In genomic region chr12:100266163-100266801, GRCh38 we compare ENCODE assay signal across 8 cellular contexts. TPM values are rescaled to one million over a fixed set of nuclear protein-coding genes. Genes with fewer than 3 reads are reported as not detected.
DNase-seq lines count a peak whose midpoint lies in the region; ATAC-seq and TF ChIP-seq lines count a peak whose summit lies in the region.

No MANE protein-coding gene starts in this region.

- no peaks in the 10 kb centered on the region; the same call in 1 of the 2 replicates for H3K36me3 ChIP-seq in DND-41 (ENCODE audit: insufficient read depth, low read length)
- H3K36me3 ChIP-seq in HUES6 (ENCODE audit: control insufficient read depth, insufficient read depth, low read length) = peaks cover 3% of the 10 kb centered on the region; the same call in 1 of the 2 replicates

- peak overlapping the region; percentile 86 for H3K9ac ChIP-seq in DND-41 (ENCODE audit: low read depth, low read length)
- H3K9ac ChIP-seq in HUES6 (ENCODE audit: low read length) = peak overlapping the region; percentile 61

- peaks cover 5% of the 10 kb centered on the region; the same call in 1 of the 2 replicates for H4K20me1 ChIP-seq in DND-41 (ENCODE audit: insufficient read depth, low read length)

- H3K9me3 ChIP-seq in DND-41 (ENCODE audit: insufficient read depth, low read length, severe bottlenecking) (no peaks in the 10 kb centered on the region), HUES6 (ENCODE audit: control insufficient read depth, insufficient read depth, low read depth, low read length) (no peaks in the 10 kb centered on the region)

- peaks cover 39% of the 10 kb centered on the region for H3K79me2 ChIP-seq in DND-41 (ENCODE audit: insufficient read depth, low read length)

- peaks cover 7% of the 10 kb centered on the region for H3K36me3 Mint-ChIP-seq in central memory CD8-positive, alpha-beta T cell (ENCODE audit: insufficient read depth)
- H3K36me3 Mint-ChIP-seq in natural killer cell treated with Interleukin-12 subunit alpha and Interleukin-12 subunit beta and Interleukin-15 and Interleukin-18, amount 100 ng/mL, for 72 hours = no peaks in the 10 kb centered on the region

- H3K9me3 Mint-ChIP-seq in central memory CD8-positive, alpha-beta T cell = no peaks in the 10 kb centered on the region
- no peaks in the 10 kb centered on the region for H3K9me3 Mint-ChIP-seq in natural killer cell treated with Interleukin-12 subunit alpha and Interleukin-12 subunit beta and Interleukin-15 and Interleukin-18, amount 100 ng/mL, for 72 hours

- no peak; the same call in 2 of the 3 replicates for ATAC-seq in DND-41 (ENCODE audit: insufficient read depth, low read depth)
- peak; percentile 20 for ATAC-seq in GM21526 (IDR thresholded peaks at IDR 0.05; ENCODE audit: low FRiP score, unreplicated experiment)
- no peak for ATAC-seq in central memory CD8-positive, alpha-beta T cell (replicated peaks; ENCODE audit: extremely low read depth, poor library complexity, severe bottlenecking)
- no peak for ATAC-seq in natural killer cell treated with Interleukin-12 subunit alpha and Interleukin-12 subunit beta and Interleukin-15 and Interleukin-18, amount 100 ng/mL, for 72 hours

- H3K27me3 ChIP-seq in DND-41 (ENCODE audit: insufficient read depth, low read length, poor library complexity) = no peaks in the 10 kb centered on the region
- H3K27me3 ChIP-seq in HUES6 (ENCODE audit: control insufficient read depth, insufficient read depth, low read length) = no peaks in the 10 kb centered on the region

- H3K4me1 ChIP-seq in DND-41 (ENCODE audit: insufficient read depth, low read length) (peaks cover 32% of the 10 kb centered on the region), HUES6 (ENCODE audit: control insufficient read depth, insufficient read depth, low read length) (peaks cover 13% of the 10 kb centered on the region)

- H3K27me3 Mint-ChIP-seq in central memory CD8-positive, alpha-beta T cell = no peaks in the 10 kb centered on the region
- peaks cover 0 to under 1% of the 10 kb centered on the region in 2 donors for H3K27me3 Mint-ChIP-seq in natural killer cell treated with Interleukin-12 subunit alpha and Interleukin-12 subunit beta and Interleukin-15 and Interleukin-18, amount 100 ng/mL, for 72 hours

- peak overlapping the region; percentile 79 to 90 for H3K4me3 ChIP-seq in DND-41 (ENCODE audit: low read depth in 1 of 2, low read length in 2 of 2)
- H3K4me3 ChIP-seq in HUES6 (ENCODE audit: low read depth, low read length) = peak overlapping the region; percentile 91

- H2AFZ ChIP-seq in DND-41 (ENCODE audit: low read depth, low read length) = peak overlapping the region; percentile 93

- H3K27ac ChIP-seq in DND-41 (ENCODE audit: low read length) (peak overlapping the region; percentile 94), HUES6 (ENCODE audit: low read depth, low read length) (0 out of 2 replicates have a peak overlapping the region, but pooled peaks have one; percentile 15)

- DNase-seq in DND-41 = no peak
- no peak for DNase-seq in central memory CD8-positive, alpha-beta T cell (ENCODE audit: low spot score in 2 of 2)
- DNase-seq in natural killer cell treated with Interleukin-12 subunit alpha and Interleukin-12 subunit beta and Interleukin-15 and Interleukin-18, amount 100 ng/mL, for 72 hours (ENCODE audit: low spot score) = no peak
- DNase-seq in NK-92 treated with Interleukin-12 subunit alpha and Interleukin-12 subunit beta, amount 100 ng/mL, for 24 hours (lab: John Stamatoyannopoulos, UW) = no peak
- no peak for DNase-seq in T1000 (lab: John Stamatoyannopoulos, UW)
- DNase-seq in NCI-H2196 treated with DMSO at 0.1 percent for 48 hours (lab: John Stamatoyannopoulos, UW; ENCODE audit: unreplicated experiment) = no peak

- peak overlapping the region; percentile 97 for H3K4me3 Mint-ChIP-seq in central memory CD8-positive, alpha-beta T cell
- H3K4me3 Mint-ChIP-seq in natural killer cell treated with Interleukin-12 subunit alpha and Interleukin-12 subunit beta and Interleukin-15 and Interleukin-18, amount 100 ng/mL, for 72 hours = peak overlapping the region; percentile 98

- H3K4me2 ChIP-seq in DND-41 (ENCODE audit: insufficient read depth, low read length) = peak overlapping the region; percentile 74

- TF ChIP-seq CTCF in DND-41 (IDR thresholded peaks at IDR 0.05; ENCODE audit: borderline replicate concordance, extremely low read depth, low read length, poor library complexity, severe bottlenecking) = no peak

- H3K4me1 Mint-ChIP-seq in central memory CD8-positive, alpha-beta T cell = peaks cover 29% of the 10 kb centered on the region
- H3K4me1 Mint-ChIP-seq in natural killer cell treated with Interleukin-12 subunit alpha and Interleukin-12 subunit beta and Interleukin-15 and Interleukin-18, amount 100 ng/mL, for 72 hours (ENCODE audit: low read depth in 2 of 2) = peaks cover 20 to 21% of the 10 kb centered on the region in 2 donors

- H3K27ac Mint-ChIP-seq in central memory CD8-positive, alpha-beta T cell (ENCODE audit: low read depth) = peak overlapping the region; percentile 98
- peak overlapping the region; percentile 94 to 95 for H3K27ac Mint-ChIP-seq in natural killer cell treated with Interleukin-12 subunit alpha and Interleukin-12 subunit beta and Interleukin-15 and Interleukin-18, amount 100 ng/mL, for 72 hours

RNA-seq across cellular contexts. Expression of gene DEPDC4, which starts 0.6 kb away (rescaled TPM):
- total RNA-seq in natural killer cell treated with Interleukin-12 subunit alpha and Interleukin-12 subunit beta and Interleukin-15 and Interleukin-18, amount 100 ng/mL, for 72 hours = 1 to 10 TPM in 1 of 2 donors, under 1 TPM in 1; 0.88 to 1.2 TPM

RNA-seq across cellular contexts. Expression of gene SCYL2, which starts 0.7 kb away (rescaled TPM):
- 10 to 100 TPM; 33.3 to 43.5 TPM for total RNA-seq in natural killer cell treated with Interleukin-12 subunit alpha and Interleukin-12 subunit beta and Interleukin-15 and Interleukin-18, amount 100 ng/mL, for 72 hours
